ENCODE assay signal across 11 cellular contexts in the genomic region with DNA sequence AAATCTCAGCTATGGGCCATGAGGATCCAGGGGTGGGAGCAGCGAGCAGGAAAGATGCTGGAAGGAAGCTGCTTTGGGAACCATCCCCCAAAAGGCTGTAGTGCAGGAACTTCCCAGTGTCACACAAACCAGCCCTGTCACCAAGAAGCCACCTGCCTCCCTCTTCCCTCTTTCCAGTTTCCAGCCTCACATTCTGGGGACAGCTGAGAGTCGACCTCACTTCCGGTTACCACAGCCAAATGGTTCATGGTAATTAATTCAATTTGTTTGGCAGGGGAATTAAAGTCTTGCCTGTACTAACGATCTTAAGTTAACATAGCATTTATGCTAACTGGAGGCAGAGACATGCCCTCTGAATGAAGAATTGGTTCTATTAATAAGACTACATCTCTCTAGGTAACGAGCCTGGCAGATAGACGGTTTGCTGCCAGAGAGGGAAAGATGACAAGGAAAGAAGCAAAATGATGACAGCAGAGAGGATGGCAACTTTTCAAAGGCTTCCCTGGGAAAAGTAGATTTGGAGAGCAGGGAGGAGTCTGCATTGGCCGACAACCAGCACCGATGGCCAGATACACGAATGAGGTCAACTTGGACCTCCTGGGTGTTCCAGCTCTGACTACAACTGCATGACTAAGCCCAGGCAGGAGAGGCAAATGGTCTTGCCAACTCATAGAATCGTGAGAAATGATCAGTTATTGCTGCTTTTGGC.
A peak's percentile ranks its signal among the peaks of the same experiment; 100 is the strongest.
DNase-seq lines count a peak whose midpoint lies in the region; ATAC-seq and TF ChIP-seq lines count a peak whose summit lies in the region.
"Had no signal": no experiment of that assay in that cellular context is flagged by ENCODE, and none has a peak within 500 bp of the region (broad histone marks: within the 10 kb centered on the region; RNA-seq: fewer than 3 reads in every experiment).

No MANE protein-coding gene starts in this region.

- DNase-seq in AG08395 (ENCODE audit: low spot score), result peak; percentile 99
- peak; percentile 71 for DNase-seq in NCI-H2196 (lab: John Stamatoyannopoulos, UW; ENCODE audit: unreplicated experiment)
- no peak for DNase-seq in esophagus squamous epithelium (lab: John Stamatoyannopoulos, UW)
- DNase-seq in non-pigmented ciliary epithelial cell (ENCODE audit: low read depth), result peak; percentile 85
- DNase-seq in T-helper 2 cell, result no peak
- DNase-seq in hepatocyte (ENCODE audit: low spot score), result no peak
- DNase-seq in CD4-positive, alpha-beta memory T cell, result no peak
- DNase-seq: activated T-cell treated with anti-CD3 and anti-CD28 coated beads, Interleukin-2, amount 50 U/mL, for 4 hours; naive thymus-derived CD8-positive, alpha-beta T cell; NCI-H1694 had no signal

- POLR2A ChIA-PET in CD4-positive, alpha-beta memory T cell (lab: Charles Lee; ENCODE audit: partially characterized antibody), result no interaction called here

- peak overlapping the region in 3 of 4 donors; percentile 54 to 65 (median 57) for H3K27ac ChIP-seq in esophagus squamous epithelium
- no peak overlapping the region for H3K27ac ChIP-seq in hepatocyte
- H3K27ac ChIP-seq in CD4-positive, alpha-beta memory T cell (ENCODE audit: low read depth, low read length), result no peak overlapping the region

- peak overlapping the region in 1 of 8 donors; percentile 45 for H3K4me3 Mint-ChIP-seq in CD4-positive, alpha-beta memory T cell
- H3K4me3 Mint-ChIP-seq: activated T-cell treated with anti-CD3 and anti-CD28 coated beads, Interleukin-2, amount 50 U/mL, for 4 hours; naive thymus-derived CD8-positive, alpha-beta T cell had no signal

- H3K9me2 ChIP-seq in hepatocyte (replicated peaks; ENCODE audit: insufficient read depth), result no peaks in the 10 kb centered on the region

- H3K36me3 ChIP-seq in esophagus squamous epithelium, result peaks cover 0 to 75% (median 9%) of the 10 kb centered on the region in 3 donors
- H3K36me3 ChIP-seq in hepatocyte (replicated peaks; ENCODE audit: insufficient read depth, low read depth), result no peaks in the 10 kb centered on the region
- no peaks in the 10 kb centered on the region for H3K36me3 ChIP-seq in CD4-positive, alpha-beta memory T cell (ENCODE audit: insufficient read depth, low read length)

- peaks cover 0 to 11% (median 4%) of the 10 kb centered on the region in 8 donors for H3K9me3 Mint-ChIP-seq in CD4-positive, alpha-beta memory T cell

- intact Hi-C loops in esophagus squamous epithelium (cut with DNase I), result no loop called here
- intact Hi-C loops in CD4-positive, alpha-beta memory T cell (cut with micrococcal nuclease), result no loop called here

- H3K4me1 ChIP-seq in esophagus squamous epithelium (no peaks in the 10 kb centered on the region), hepatocyte (ENCODE audit: insufficient read depth) (peaks cover 5% of the 10 kb centered on the region)
- no peaks in the 10 kb centered on the region for H3K4me1 ChIP-seq in CD4-positive, alpha-beta memory T cell (ENCODE audit: insufficient read depth, low read length)

- H4K20me1 ChIP-seq in hepatocyte (ENCODE audit: insufficient read depth, poor library complexity, severe bottlenecking), result no peaks in the 10 kb centered on the region

- WGBS in esophagus squamous epithelium, 2 donors, result 41 to 48% methylated on average over 9 to 10 of the region's 10 CpGs
- 92% methylated on average over 10 of the region's 10 CpGs for WGBS in hepatocyte (ENCODE audit: low lambda C conversion rate, missing lambda C conversion rate)

- no peak overlapping the region for H3K4me2 ChIP-seq in hepatocyte

- TF ChIP-seq CTCF in esophagus squamous epithelium (IDR thresholded peaks at IDR 0.05) (no peak), hepatocyte (IDR thresholded peaks at IDR 0.05; ENCODE audit: poor library complexity) (no peak)

- no peak overlapping the region for H3K27ac Mint-ChIP-seq in CD4-positive, alpha-beta memory T cell
- H3K27ac Mint-ChIP-seq: naive thymus-derived CD8-positive, alpha-beta T cell had no signal

- no peaks in the 10 kb centered on the region for H3K27me3 ChIP-seq in esophagus squamous epithelium
- H3K27me3 ChIP-seq in hepatocyte, result no peaks in the 10 kb centered on the region
- no peaks in the 10 kb centered on the region for H3K27me3 ChIP-seq in CD4-positive, alpha-beta memory T cell (ENCODE audit: insufficient read depth, low read length)

- TF ChIP-seq POLR2A in esophagus squamous epithelium (IDR thresholded peaks at IDR 0.05), result no peak

- H3K27me3 Mint-ChIP-seq in CD4-positive, alpha-beta memory T cell, result no peaks in the 10 kb centered on the region
- H3K27me3 Mint-ChIP-seq: naive thymus-derived CD8-positive, alpha-beta T cell had no signal

- no peak overlapping the region for H2AFZ ChIP-seq in hepatocyte

- H3K4me3 ChIP-seq in esophagus squamous epithelium, result no peak overlapping the region
- no peak overlapping the region for H3K4me3 ChIP-seq in hepatocyte
- H3K4me3 ChIP-seq in CD4-positive, alpha-beta memory T cell (ENCODE audit: low read length in 2 of 2), result no peak overlapping the region

- CTCF ChIA-PET in CD4-positive, alpha-beta memory T cell (lab: Charles Lee; ENCODE audit: partially characterized antibody), result interaction anchor here (1.0 kb wide), 1 partner anchor 26 kb away, joined by 4 read pairs; no protein-coding TSS in a partner anchor

- H3K36me3 Mint-ChIP-seq in CD4-positive, alpha-beta memory T cell, result peaks cover 71 to 82% of the 10 kb centered on the region in 2 donors

- H3K79me2 ChIP-seq in hepatocyte, result no peaks in the 10 kb centered on the region

- no peak for ATAC-seq in GM18907 (IDR thresholded peaks at IDR 0.05; ENCODE audit: unreplicated experiment)
- ATAC-seq: activated T-cell treated with anti-CD3 and anti-CD28 coated beads, Interleukin-2, amount 50 U/mL, for 4 hours; naive thymus-derived CD8-positive, alpha-beta T cell had no signal

- no peaks in the 10 kb centered on the region for H3K4me1 Mint-ChIP-seq in CD4-positive, alpha-beta memory T cell
- H3K4me1 Mint-ChIP-seq: naive thymus-derived CD8-positive, alpha-beta T cell had no signal

- peaks cover 0 to 6% (median under 1%) of the 10 kb centered on the region in 3 donors for H3K9me3 ChIP-seq in esophagus squamous epithelium
- H3K9me3 ChIP-seq in hepatocyte (ENCODE audit: low read depth), result no peaks in the 10 kb centered on the region
- peaks cover 0 to 4% of the 10 kb centered on the region in 2 donors for H3K9me3 ChIP-seq in CD4-positive, alpha-beta memory T cell (ENCODE audit: control insufficient read depth in 1 of 2, low read length in 2 of 2)

Comparison
In these comparisons a context has a peak if more than half of its experiments do, and no peak if none do; other contexts are left out.
1. DNase-seq: peak in AG08395 (single experiment), NCI-H2196 (single experiment) and non-pigmented ciliary epithelial cell (single experiment); none in esophagus squamous epithelium (single experiment), T-helper 2 cell (0 of 5), hepatocyte (single experiment) and CD4-positive, alpha-beta memory T cell (0 of 5).
2. H3K27ac ChIP-seq: peak in esophagus squamous epithelium (3 of 4); none in hepatocyte (single experiment) and CD4-positive, alpha-beta memory T cell (single experiment).